In the genomic region with DNA sequence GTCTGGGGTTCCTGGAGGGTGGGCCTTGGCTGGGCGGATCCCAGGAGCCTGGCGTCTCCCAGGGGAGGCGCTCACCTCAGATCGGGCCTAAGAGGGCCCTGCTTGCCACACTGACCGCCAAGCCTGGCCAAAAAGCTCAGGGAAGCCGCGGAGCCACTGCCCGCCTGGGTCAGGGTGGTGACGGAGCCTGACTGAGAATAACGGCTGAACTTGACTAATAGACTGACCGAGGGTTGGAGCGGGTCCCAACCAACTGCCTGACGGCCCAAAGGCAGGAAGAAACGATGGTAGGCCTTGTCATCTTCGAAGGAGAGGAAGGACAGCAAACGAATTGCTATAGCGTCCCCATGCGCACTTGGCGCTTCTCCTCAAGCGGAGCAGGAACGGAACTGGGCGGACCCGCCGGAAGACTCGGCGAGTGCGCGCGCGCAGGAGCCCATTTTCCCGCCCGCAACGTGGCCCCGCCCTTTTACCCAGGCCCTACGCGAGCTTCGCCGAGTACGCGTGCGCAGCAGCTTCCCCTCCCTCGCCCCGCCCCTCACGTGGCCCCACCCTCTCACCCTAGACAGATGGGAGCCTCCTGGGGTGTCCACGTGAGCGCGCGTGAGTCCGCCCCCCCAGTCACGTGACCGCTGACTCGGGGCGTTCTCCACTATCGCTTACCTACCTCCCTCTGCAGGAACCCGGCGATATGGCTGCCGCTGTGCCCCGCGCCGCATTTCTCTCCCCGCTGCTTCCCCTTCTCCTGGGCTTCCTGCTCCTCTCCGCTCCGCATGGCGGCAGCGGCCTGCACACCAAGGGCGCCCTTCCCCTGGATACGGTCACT, we compare ENCODE assay signal across 1 cellular context.
TF ChIP-seq lines count a peak whose summit lies in the region.

A gene (plus strand): TSS at position 652 of the 826 bp plus-strand sequence. CDS start 40 bp downstream, at position 692.
A gene (minus strand): TSS at position 391 of the 826 bp plus-strand sequence. CDS start 7,895 bp downstream, outside the sequence.

TF ChIP-seq in K562, 482 proteins besides CTCF, POLR2A, EP300 and RAD21 (continued from another document and continues in another):
- TF ChIP-seq RFX1 (IDR thresholded peaks at IDR 0.05): no peak
- no peak for TF ChIP-seq ZNF75A (CRISPR knock-in tag; IDR thresholded peaks at IDR 0.05)
- TF ChIP-seq, protein P1, sequence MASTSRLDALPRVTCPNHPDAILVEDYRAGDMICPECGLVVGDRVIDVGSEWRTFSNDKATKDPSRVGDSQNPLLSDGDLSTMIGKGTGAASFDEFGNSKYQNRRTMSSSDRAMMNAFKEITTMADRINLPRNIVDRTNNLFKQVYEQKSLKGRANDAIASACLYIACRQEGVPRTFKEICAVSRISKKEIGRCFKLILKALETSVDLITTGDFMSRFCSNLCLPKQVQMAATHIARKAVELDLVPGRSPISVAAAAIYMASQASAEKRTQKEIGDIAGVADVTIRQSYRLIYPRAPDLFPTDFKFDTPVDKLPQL (IDR thresholded peaks at IDR 0.05; ENCODE audit: extremely low read depth, insufficient read length): peak; percentile 13
- TF ChIP-seq GABPB1 (CRISPR knock-in tag; IDR thresholded peaks at IDR 0.05): peak; percentile 89
- no peak for TF ChIP-seq ZNF347 (CRISPR knock-in tag; IDR thresholded peaks at IDR 0.05; ENCODE audit: low read depth)
- TF ChIP-seq SUPT5H (IDR thresholded peaks at IDR 0.05): peak; percentile 93
- TF ChIP-seq ARID2 (IDR thresholded peaks at IDR 0.05): peak; percentile 74
- TF ChIP-seq ZNF76 (CRISPR knock-in tag; IDR thresholded peaks at IDR 0.05; ENCODE audit: borderline replicate concordance): no peak
- TF ChIP-seq TAF15 (IDR thresholded peaks at IDR 0.05; ENCODE audit: low read depth, low read length): no peak
- no peak for TF ChIP-seq POLR3A (IDR thresholded peaks at IDR 0.05; ENCODE audit: borderline replicate concordance, extremely low read depth, insufficient read depth, insufficient read length)
- peak; percentile 89 for TF ChIP-seq ZNF589 (CRISPR knock-in tag; IDR thresholded peaks at IDR 0.05; ENCODE audit: low read depth)
- no peak for TF ChIP-seq SMARCC2 (IDR thresholded peaks at IDR 0.05; ENCODE audit: low read depth)
- no peak for TF ChIP-seq RFX5 (IDR thresholded peaks at IDR 0.05; ENCODE audit: low read depth, low read length)
- TF ChIP-seq POLR3G (IDR thresholded peaks at IDR 0.05; ENCODE audit: extremely low read depth, insufficient read length, insufficient replicate concordance): no peak
- TF ChIP-seq ZNF12 (CRISPR knock-in tag; IDR thresholded peaks at IDR 0.05): peak; percentile 63; the same call in 1 of the 2 replicates
- TF ChIP-seq KDM5B (IDR thresholded peaks at IDR 0.05; ENCODE audit: insufficient replicate concordance, low read depth, low read length): peak; percentile 86
- no peak for TF ChIP-seq ZNF165 (CRISPR knock-in tag; IDR thresholded peaks at IDR 0.05; ENCODE audit: borderline replicate concordance)
- TF ChIP-seq ZNF217 (CRISPR knock-in tag; IDR thresholded peaks at IDR 0.05): no peak
- TF ChIP-seq, protein P2, sequence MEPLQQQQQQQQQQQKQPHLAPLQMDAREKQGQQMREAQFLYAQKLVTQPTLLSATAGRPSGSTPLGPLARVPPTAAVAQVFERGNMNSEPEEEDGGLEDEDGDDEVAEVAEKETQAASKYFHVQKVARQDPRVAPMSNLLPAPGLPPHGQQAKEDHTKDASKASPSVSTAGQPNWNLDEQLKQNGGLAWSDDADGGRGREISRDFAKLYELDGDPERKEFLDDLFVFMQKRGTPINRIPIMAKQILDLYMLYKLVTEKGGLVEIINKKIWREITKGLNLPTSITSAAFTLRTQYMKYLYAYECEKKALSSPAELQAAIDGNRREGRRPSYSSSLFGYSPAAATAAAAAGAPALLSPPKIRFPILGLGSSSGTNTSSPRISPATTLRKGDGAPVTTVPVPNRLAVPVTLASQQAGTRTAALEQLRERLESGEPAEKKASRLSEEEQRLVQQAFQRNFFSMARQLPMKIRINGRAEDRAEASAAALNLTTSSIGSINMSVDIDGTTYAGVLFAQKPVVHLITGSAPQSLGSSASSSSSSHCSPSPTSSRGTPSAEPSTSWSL (CRISPR knock-in tag; IDR thresholded peaks at IDR 0.05; ENCODE audit: borderline replicate concordance): no peak
- no peak for TF ChIP-seq ATF1 (CRISPR knock-in tag; IDR thresholded peaks at IDR 0.05)
- peak; percentile 56 for TF ChIP-seq ATF1 (tag; IDR thresholded peaks at IDR 0.05)
- TF ChIP-seq, protein P3, sequence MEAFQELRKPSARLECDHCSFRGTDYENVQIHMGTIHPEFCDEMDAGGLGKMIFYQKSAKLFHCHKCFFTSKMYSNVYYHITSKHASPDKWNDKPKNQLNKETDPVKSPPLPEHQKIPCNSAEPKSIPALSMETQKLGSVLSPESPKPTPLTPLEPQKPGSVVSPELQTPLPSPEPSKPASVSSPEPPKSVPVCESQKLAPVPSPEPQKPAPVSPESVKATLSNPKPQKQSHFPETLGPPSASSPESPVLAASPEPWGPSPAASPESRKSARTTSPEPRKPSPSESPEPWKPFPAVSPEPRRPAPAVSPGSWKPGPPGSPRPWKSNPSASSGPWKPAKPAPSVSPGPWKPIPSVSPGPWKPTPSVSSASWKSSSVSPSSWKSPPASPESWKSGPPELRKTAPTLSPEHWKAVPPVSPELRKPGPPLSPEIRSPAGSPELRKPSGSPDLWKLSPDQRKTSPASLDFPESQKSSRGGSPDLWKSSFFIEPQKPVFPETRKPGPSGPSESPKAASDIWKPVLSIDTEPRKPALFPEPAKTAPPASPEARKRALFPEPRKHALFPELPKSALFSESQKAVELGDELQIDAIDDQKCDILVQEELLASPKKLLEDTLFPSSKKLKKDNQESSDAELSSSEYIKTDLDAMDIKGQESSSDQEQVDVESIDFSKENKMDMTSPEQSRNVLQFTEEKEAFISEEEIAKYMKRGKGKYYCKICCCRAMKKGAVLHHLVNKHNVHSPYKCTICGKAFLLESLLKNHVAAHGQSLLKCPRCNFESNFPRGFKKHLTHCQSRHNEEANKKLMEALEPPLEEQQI (IDR thresholded peaks at IDR 0.05): no peak
- peak in 1 of 2 experiments; percentile 83; a peak in 1 of 3 replicates for TF ChIP-seq CBX3 (IDR thresholded peaks at IDR 0.05; ENCODE audit: borderline replicate concordance in 1 of 2, low read length in 2 of 2)
- TF ChIP-seq, protein P4, sequence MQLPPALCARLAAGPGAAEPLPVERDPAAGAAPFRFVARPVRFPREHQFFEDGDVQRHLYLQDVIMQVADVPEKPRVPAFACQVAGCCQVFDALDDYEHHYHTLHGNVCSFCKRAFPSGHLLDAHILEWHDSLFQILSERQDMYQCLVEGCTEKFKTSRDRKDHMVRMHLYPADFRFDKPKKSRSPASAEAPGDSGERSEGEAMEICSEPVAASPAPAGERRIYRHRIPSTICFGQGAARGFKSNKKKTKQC (CRISPR knock-in tag; IDR thresholded peaks at IDR 0.05): peak; percentile 78; the same call in 1 of the 2 replicates
- TF ChIP-seq, protein P5, sequence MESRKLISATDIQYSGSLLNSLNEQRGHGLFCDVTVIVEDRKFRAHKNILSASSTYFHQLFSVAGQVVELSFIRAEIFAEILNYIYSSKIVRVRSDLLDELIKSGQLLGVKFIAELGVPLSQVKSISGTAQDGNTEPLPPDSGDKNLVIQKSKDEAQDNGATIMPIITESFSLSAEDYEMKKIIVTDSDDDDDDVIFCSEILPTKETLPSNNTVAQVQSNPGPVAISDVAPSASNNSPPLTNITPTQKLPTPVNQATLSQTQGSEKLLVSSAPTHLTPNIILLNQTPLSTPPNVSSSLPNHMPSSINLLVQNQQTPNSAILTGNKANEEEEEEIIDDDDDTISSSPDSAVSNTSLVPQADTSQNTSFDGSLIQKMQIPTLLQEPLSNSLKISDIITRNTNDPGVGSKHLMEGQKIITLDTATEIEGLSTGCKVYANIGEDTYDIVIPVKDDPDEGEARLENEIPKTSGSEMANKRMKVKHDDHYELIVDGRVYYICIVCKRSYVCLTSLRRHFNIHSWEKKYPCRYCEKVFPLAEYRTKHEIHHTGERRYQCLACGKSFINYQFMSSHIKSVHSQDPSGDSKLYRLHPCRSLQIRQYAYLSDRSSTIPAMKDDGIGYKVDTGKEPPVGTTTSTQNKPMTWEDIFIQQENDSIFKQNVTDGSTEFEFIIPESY (CRISPR knock-in tag; IDR thresholded peaks at IDR 0.05): 0 out of 2 replicates have a peak, but pooled peaks have one; percentile 8
- 0 out of 2 replicates have a peak, but pooled peaks have one; percentile 5 for TF ChIP-seq MTA1 (IDR thresholded peaks at IDR 0.05; ENCODE audit: borderline replicate concordance)
- TF ChIP-seq PHB2 (IDR thresholded peaks at IDR 0.05; ENCODE audit: low read depth): no peak
- no peak; the same call in 1 of the 2 replicates for TF ChIP-seq POLR2AphosphoS2 (IDR thresholded peaks at IDR 0.05; ENCODE audit: low read length)
- TF ChIP-seq ZNF232 (CRISPR knock-in tag; IDR thresholded peaks at IDR 0.05): peak; percentile 90; the same call in 1 of the 2 replicates
- peak; percentile 73 for TF ChIP-seq C11orf30 (IDR thresholded peaks at IDR 0.05; ENCODE audit: low read depth)
- TF ChIP-seq POLR2G (IDR thresholded peaks at IDR 0.05; ENCODE audit: low read depth, low read length): peak; percentile 92
- TF ChIP-seq NR2C2 (CRISPR knock-in tag; IDR thresholded peaks at IDR 0.05): peak; percentile 64; the same call in 1 of the 2 replicates
- no peak for TF ChIP-seq NR2C2 (tag; IDR thresholded peaks at IDR 0.05)
- TF ChIP-seq, protein P6, sequence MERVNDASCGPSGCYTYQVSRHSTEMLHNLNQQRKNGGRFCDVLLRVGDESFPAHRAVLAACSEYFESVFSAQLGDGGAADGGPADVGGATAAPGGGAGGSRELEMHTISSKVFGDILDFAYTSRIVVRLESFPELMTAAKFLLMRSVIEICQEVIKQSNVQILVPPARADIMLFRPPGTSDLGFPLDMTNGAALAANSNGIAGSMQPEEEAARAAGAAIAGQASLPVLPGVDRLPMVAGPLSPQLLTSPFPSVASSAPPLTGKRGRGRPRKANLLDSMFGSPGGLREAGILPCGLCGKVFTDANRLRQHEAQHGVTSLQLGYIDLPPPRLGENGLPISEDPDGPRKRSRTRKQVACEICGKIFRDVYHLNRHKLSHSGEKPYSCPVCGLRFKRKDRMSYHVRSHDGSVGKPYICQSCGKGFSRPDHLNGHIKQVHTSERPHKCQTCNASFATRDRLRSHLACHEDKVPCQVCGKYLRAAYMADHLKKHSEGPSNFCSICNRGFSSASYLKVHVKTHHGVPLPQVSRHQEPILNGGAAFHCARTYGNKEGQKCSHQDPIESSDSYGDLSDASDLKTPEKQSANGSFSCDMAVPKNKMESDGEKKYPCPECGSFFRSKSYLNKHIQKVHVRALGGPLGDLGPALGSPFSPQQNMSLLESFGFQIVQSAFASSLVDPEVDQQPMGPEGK (CRISPR knock-in tag; IDR thresholded peaks at IDR 0.05; ENCODE audit: borderline replicate concordance): no peak
- TF ChIP-seq BCOR (IDR thresholded peaks at IDR 0.05): peak; percentile 23
- TF ChIP-seq, protein P7, sequence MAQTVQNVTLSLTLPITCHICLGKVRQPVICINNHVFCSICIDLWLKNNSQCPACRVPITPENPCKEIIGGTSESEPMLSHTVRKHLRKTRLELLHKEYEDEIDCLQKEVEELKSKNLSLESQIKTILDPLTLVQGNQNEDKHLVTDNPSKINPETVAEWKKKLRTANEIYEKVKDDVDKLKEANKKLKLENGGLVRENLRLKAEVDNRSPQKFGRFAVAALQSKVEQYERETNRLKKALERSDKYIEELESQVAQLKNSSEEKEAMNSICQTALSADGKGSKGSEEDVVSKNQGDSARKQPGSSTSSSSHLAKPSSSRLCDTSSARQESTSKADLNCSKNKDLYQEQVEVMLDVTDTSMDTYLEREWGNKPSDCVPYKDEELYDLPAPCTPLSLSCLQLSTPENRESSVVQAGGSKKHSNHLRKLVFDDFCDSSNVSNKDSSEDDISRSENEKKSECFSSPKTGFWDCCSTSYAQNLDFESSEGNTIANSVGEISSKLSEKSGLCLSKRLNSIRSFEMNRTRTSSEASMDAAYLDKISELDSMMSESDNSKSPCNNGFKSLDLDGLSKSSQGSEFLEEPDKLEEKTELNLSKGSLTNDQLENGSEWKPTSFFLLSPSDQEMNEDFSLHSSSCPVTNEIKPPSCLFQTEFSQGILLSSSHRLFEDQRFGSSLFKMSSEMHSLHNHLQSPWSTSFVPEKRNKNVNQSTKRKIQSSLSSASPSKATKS (CRISPR knock-in tag; IDR thresholded peaks at IDR 0.05): no peak
- TF ChIP-seq, protein P8, sequence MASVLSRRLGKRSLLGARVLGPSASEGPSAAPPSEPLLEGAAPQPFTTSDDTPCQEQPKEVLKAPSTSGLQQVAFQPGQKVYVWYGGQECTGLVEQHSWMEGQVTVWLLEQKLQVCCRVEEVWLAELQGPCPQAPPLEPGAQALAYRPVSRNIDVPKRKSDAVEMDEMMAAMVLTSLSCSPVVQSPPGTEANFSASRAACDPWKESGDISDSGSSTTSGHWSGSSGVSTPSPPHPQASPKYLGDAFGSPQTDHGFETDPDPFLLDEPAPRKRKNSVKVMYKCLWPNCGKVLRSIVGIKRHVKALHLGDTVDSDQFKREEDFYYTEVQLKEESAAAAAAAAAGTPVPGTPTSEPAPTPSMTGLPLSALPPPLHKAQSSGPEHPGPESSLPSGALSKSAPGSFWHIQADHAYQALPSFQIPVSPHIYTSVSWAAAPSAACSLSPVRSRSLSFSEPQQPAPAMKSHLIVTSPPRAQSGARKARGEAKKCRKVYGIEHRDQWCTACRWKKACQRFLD (CRISPR knock-in tag; IDR thresholded peaks at IDR 0.05): peak; percentile 57; the same call in 1 of the 2 replicates
- peak; percentile 20; the same call in 1 of the 2 replicates for TF ChIP-seq NCOA1 (IDR thresholded peaks at IDR 0.05; ENCODE audit: low read depth)
- TF ChIP-seq, protein P9, sequence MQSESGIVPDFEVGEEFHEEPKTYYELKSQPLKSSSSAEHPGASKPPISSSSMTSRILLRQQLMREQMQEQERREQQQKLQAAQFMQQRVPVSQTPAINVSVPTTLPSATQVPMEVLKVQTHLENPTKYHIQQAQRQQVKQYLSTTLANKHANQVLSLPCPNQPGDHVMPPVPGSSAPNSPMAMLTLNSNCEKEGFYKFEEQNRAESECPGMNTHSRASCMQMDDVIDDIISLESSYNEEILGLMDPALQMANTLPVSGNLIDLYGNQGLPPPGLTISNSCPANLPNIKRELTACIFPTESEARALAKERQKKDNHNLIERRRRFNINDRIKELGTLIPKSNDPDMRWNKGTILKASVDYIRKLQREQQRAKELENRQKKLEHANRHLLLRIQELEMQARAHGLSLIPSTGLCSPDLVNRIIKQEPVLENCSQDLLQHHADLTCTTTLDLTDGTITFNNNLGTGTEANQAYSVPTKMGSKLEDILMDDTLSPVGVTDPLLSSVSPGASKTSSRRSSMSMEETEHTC (IDR thresholded peaks at IDR 0.05): peak; percentile 96
- TF ChIP-seq, protein P10, sequence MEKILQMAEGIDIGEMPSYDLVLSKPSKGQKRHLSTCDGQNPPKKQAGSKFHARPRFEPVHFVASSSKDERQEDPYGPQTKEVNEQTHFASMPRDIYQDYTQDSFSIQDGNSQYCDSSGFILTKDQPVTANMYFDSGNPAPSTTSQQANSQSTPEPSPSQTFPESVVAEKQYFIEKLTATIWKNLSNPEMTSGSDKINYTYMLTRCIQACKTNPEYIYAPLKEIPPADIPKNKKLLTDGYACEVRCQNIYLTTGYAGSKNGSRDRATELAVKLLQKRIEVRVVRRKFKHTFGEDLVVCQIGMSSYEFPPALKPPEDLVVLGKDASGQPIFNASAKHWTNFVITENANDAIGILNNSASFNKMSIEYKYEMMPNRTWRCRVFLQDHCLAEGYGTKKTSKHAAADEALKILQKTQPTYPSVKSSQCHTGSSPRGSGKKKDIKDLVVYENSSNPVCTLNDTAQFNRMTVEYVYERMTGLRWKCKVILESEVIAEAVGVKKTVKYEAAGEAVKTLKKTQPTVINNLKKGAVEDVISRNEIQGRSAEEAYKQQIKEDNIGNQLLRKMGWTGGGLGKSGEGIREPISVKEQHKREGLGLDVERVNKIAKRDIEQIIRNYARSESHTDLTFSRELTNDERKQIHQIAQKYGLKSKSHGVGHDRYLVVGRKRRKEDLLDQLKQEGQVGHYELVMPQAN (IDR thresholded peaks at IDR 0.05; ENCODE audit: borderline replicate concordance): peak; percentile 92
- no peak for TF ChIP-seq FIP1L1 (IDR thresholded peaks at IDR 0.05; ENCODE audit: low read depth, low read length, poor library complexity, severe bottlenecking)
